In the genomic region with DNA sequence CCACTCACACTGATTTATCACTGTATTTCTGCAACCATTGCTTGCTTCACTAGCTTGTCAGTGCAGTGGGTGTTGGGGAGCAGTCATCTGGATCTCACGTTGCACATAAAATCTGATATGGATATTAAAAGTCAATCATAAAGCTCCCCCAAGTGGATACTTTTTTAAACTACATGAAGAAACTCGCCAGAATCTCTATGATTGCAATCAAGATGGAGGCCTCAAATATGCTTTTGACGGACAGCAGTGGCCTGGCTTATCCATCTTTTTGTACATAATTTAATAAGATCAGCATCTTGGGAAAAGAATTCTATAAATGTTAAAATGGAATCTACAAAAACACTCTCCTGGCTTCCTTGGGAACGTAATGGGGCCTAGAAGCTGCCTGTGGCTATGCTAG, we compare ENCODE assay signal across 8 cellular contexts.
DNase-seq lines count a peak whose midpoint lies in the region; ATAC-seq and TF ChIP-seq lines count a peak whose summit lies in the region.

No MANE protein-coding gene starts in this region.

- no peak for TF ChIP-seq POLR2A in sigmoid colon (IDR thresholded peaks at IDR 0.05)

- H3K9me3 ChIP-seq in osteoblast (ENCODE audit: low read depth, low read length) = no peaks in the 10 kb centered on the region
- no peaks in the 10 kb centered on the region for H3K9me3 ChIP-seq in sigmoid colon

- no peak for TF ChIP-seq EP300 in sigmoid colon (IDR thresholded peaks at IDR 0.05)

- peaks cover 9% of the 10 kb centered on the region for H3K4me1 Mint-ChIP-seq in endothelial cell (ENCODE audit: unreplicated experiment)

- peaks cover 22% of the 10 kb centered on the region for H3K27me3 ChIP-seq in ACC112 (ENCODE audit: insufficient read depth, low read length)
- H3K27me3 ChIP-seq in osteoblast (ENCODE audit: insufficient read depth, low read length) = peaks cover 13% of the 10 kb centered on the region
- no peaks in the 10 kb centered on the region for H3K27me3 ChIP-seq in sigmoid colon

- H2AFZ ChIP-seq in ACC112 (ENCODE audit: low read length, unreplicated experiment) (peak overlapping the region; percentile 58), osteoblast (ENCODE audit: low read length) (peak overlapping the region; percentile 88)

- no peaks in the 10 kb centered on the region for H4K20me1 ChIP-seq in osteoblast (ENCODE audit: insufficient read depth, low read length)

- DNase-seq in GM13977 (ENCODE audit: low spot score) (peak; percentile 38), NCI-H2171 treated with DMSO at 0.1 percent for 48 hours (lab: John Stamatoyannopoulos, UW) (peak; percentile 96), cardiac fibroblast (ENCODE audit: low read depth in 2 of 2) (peak; percentile 69 to 72), osteoblast (ENCODE audit: insufficient read length, low spot score, missing footprints) (no peak), sigmoid colon (no peak), sciatic nerve (ENCODE audit: low spot score) (no peak), endothelial cell (ENCODE audit: low spot score) (no peak)

- H3K27me3 Mint-ChIP-seq in endothelial cell (ENCODE audit: unreplicated experiment) = no peaks in the 10 kb centered on the region

- no peak for ATAC-seq in sciatic nerve

- intact Hi-C loops in sigmoid colon (cut with DNase I) (no loop called here), sciatic nerve (cut with DNase I) (loop anchor here (10.0 kb wide), 1 partner anchor 243 kb away; no protein-coding TSS in a partner anchor)

- WGBS in sigmoid colon, 2 donors = 29 to 36% methylated on average over 4 of the region's 4 CpGs

- H3K4me3 ChIP-seq in ACC112 (ENCODE audit: low read depth, low read length) (no peak overlapping the region), cardiac fibroblast (replicated peaks in 1 of 2; ENCODE audit: low read depth in 2 of 2, low read length in 2 of 2) (no peak overlapping the region), osteoblast (ENCODE audit: insufficient read depth, low read length) (no peak overlapping the region), sigmoid colon (no peak overlapping the region)

- H3K27ac Mint-ChIP-seq in endothelial cell (ENCODE audit: unreplicated experiment) = no peak overlapping the region

- H3K9me3 Mint-ChIP-seq in endothelial cell (ENCODE audit: unreplicated experiment) = no peaks in the 10 kb centered on the region

- H3K27ac ChIP-seq in ACC112 (ENCODE audit: low read depth, low read length) (no peak overlapping the region), osteoblast (ENCODE audit: low read depth, low read length) (no peak overlapping the region), sigmoid colon (no peak overlapping the region)

- in situ Hi-C loops in GM13977 (cut with MboI; ENCODE audit: low pct_unique_long_range_greater_than_20kb, low sequenced_read_pairs, unreplicated experiment) = no loop called here

- H3K36me3 ChIP-seq in ACC112 (ENCODE audit: insufficient read depth, low read length) (no peaks in the 10 kb centered on the region), osteoblast (ENCODE audit: insufficient read depth, low read length) (no peaks in the 10 kb centered on the region), sigmoid colon (no peaks in the 10 kb centered on the region)

- no peaks in the 10 kb centered on the region for H3K79me2 ChIP-seq in ACC112 (ENCODE audit: control insufficient read depth, insufficient read depth, low read length, unreplicated experiment)
- no peaks in the 10 kb centered on the region for H3K79me2 ChIP-seq in osteoblast (ENCODE audit: insufficient read depth, low read length)

- H3K4me1 ChIP-seq in ACC112 (ENCODE audit: control insufficient read depth, insufficient read depth, low read length, unreplicated experiment) = no peaks in the 10 kb centered on the region
- H3K4me1 ChIP-seq in osteoblast (ENCODE audit: insufficient read depth, low read length) = no peaks in the 10 kb centered on the region
- no peaks in the 10 kb centered on the region for H3K4me1 ChIP-seq in sigmoid colon

- no peak overlapping the region for H3K4me2 ChIP-seq in osteoblast (ENCODE audit: insufficient read depth, low read length)

- H3K4me3 Mint-ChIP-seq in endothelial cell (ENCODE audit: unreplicated experiment) = no peak overlapping the region

- TF ChIP-seq CTCF in GM13977 (IDR thresholded peaks at IDR 0.05; ENCODE audit: extremely low read depth, insufficient read depth, missing control alignments) (no peak), cardiac fibroblast (IDR thresholded peaks at IDR 0.05; ENCODE audit: low read depth, low read length) (peak; percentile 29), osteoblast (IDR thresholded peaks at IDR 0.05; ENCODE audit: extremely low read depth, low read depth, low read length) (peak; percentile 54), sigmoid colon (IDR thresholded peaks at IDR 0.05) (no peak), endothelial cell (IDR thresholded peaks at IDR 0.05; ENCODE audit: unreplicated experiment) (no peak)

- H3K36me3 Mint-ChIP-seq in endothelial cell (ENCODE audit: low read depth, unreplicated experiment) = no peaks in the 10 kb centered on the region

Comparison
In these comparisons a context has a peak if more than half of its experiments do, and no peak if none do; other contexts are left out.
1. DNase-seq: peak in GM13977 (single experiment), NCI-H2171 treated with DMSO at 0.1 percent for 48 hours (single experiment) and cardiac fibroblast (2 of 2); none in osteoblast (single experiment), sigmoid colon (single experiment), sciatic nerve (single experiment) and endothelial cell (single experiment).
2. CTCF ChIP-seq: peak in cardiac fibroblast (single experiment) and osteoblast (single experiment); none in GM13977 (single experiment), sigmoid colon (0 of 4) and endothelial cell (single experiment).